8 cellular contexts compared by ENCODE assay signal in genomic region chr20:62501801-62502495, GRCh38. TPM values are rescaled to one million over a fixed set of nuclear protein-coding genes. Genes with fewer than 3 reads are reported as not detected.
DNase-seq lines count a peak whose midpoint lies in the region; ATAC-seq and TF ChIP-seq lines count a peak whose summit lies in the region.

No MANE protein-coding gene starts in this region.

- ATAC-seq in HG02759 (IDR thresholded peaks at IDR 0.05; ENCODE audit: unreplicated experiment) (peak; percentile 77), left ventricle myocardium superior (no peak)

- TF ChIP-seq EP300 in ovary (IDR thresholded peaks at IDR 0.05), result no peak

- in situ Hi-C loops in GM13977 (cut with MboI; ENCODE audit: low pct_unique_long_range_greater_than_20kb, low sequenced_read_pairs, unreplicated experiment), result no loop called here

- no peaks in the 10 kb centered on the region for H3K4me1 ChIP-seq in ovary (ENCODE audit: insufficient read depth)

- no peaks in the 10 kb centered on the region for H3K27me3 ChIP-seq in ovary

- H3K36me3 ChIP-seq in ovary, result no peaks in the 10 kb centered on the region

- intact Hi-C loops in ovary (cut with DNase I), result loop anchor here (2.0 to 10.0 kb wide), 4 partner anchors 115 to 290 kb away; no protein-coding TSS in a partner anchor
- intact Hi-C loops in left ventricle myocardium superior (cut with micrococcal nuclease), result no loop called here

- no peak overlapping the region for H3K4me3 ChIP-seq in ovary

- no peak for TF ChIP-seq POLR2A in ovary (IDR thresholded peaks at IDR 0.05)

- TF ChIP-seq CTCF in GM13977 (IDR thresholded peaks at IDR 0.05; ENCODE audit: extremely low read depth, insufficient read depth, missing control alignments) (no peak), ovary (IDR thresholded peaks at IDR 0.05) (no peak)

- WGBS in ovary, 3 donors, result 79 to 88% (median 83%) methylated on average over 13 of the region's 13 CpGs

- no peaks in the 10 kb centered on the region for H3K9me3 ChIP-seq in ovary

- no peak overlapping the region for H3K27ac ChIP-seq in ovary

- DNase-seq in GM13977 (ENCODE audit: low spot score), result peak; percentile 79
- peak; percentile 39 for DNase-seq in SIG-M5 (lab: John Stamatoyannopoulos, UW)
- DNase-seq in amniotic epithelial cell (ENCODE audit: low read depth), result peak; percentile 81
- peak; percentile 83 for DNase-seq in stimulated activated CD4-positive, alpha-beta T cell treated with anti-CD3 and anti-CD28 coated beads, Interleukin-15, amount 100 ng/mL, for 24 hours
- no peak for DNase-seq in ovary
- no peak for DNase-seq in ureter (ENCODE audit: low spot score)
- no peak for DNase-seq in left ventricle myocardium superior

RNA-seq across cellular contexts. Expression of gene GATA5, which starts 26.2 kb away (rescaled TPM):
- total RNA-seq in ovary (1 to 10 TPM in 2 of 7 donors, under 1 TPM in 3, not detected in 2; 0.13 to 5.5 (median 0.92) TPM), ureter (4.1 TPM), left ventricle myocardium superior (18.1 TPM)
- polyA plus RNA-seq in ovary, result 1 to 10 TPM in 1 of 2 donors, under 1 TPM in 1; 0.08 to 1.3 TPM

Comparison
In these comparisons a context has a peak if more than half of its experiments do, and no peak if none do; other contexts are left out.
1. DNase-seq: peak in GM13977 (single experiment), SIG-M5 (single experiment), amniotic epithelial cell (single experiment) and stimulated activated CD4-positive, alpha-beta T cell treated with anti-CD3 and anti-CD28 coated beads, Interleukin-15, amount 100 ng/mL, for 24 hours (single experiment); none in ovary (0 of 5), ureter (single experiment) and left ventricle myocardium superior (single experiment).